In the genomic region with DNA sequence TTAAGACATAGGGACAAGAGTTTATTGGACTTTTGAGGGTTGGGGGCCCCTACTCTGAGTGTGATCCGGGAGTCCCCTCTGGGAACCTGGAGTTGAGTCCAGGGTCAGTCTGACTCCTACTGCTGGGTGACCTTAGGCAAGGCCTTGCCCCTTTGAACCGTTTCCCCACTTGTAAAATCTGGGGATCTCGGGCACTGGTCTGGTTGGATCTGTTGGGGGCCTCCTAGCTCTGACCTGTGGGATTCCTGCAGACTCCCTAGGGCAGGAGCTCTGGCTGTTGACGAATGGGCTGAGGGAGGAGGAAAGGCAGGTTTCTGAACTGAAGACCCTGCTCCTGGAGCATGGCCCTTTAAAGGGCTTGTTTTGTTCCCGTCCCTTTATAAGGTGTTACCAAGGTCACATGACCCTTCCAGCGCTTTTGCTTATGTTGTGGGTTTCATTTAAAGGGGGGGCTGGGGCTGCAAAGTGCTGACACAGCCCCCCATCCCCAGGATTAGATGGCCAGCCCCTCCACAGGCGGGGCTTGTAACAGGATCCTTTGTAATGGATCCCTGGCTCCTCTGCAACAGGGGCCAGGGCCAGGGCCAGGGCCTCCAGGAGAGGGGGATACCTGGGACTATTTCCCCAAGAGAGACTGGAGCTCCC, we compare ENCODE assay signal across 17 cellular contexts. TPM values are rescaled to one million over a fixed set of nuclear protein-coding genes. Genes with fewer than 3 reads are reported as not detected.
DNase-seq lines count a peak whose midpoint lies in the region; ATAC-seq and TF ChIP-seq lines count a peak whose summit lies in the region.
"Had no signal": no experiment of that assay in that cellular context is flagged by ENCODE, and none has a peak within 500 bp of the region (broad histone marks: within the 10 kb centered on the region; RNA-seq: fewer than 3 reads in every experiment).

No MANE protein-coding gene starts in this region.

- no peak overlapping the region for H2BK5ac ChIP-seq in mesendoderm (ENCODE audit: low read length)

- TF ChIP-seq CTCF in colonic mucosa (IDR thresholded peaks at IDR 0.05) (no peak), upper lobe of right lung (IDR thresholded peaks at IDR 0.05) (no peak), Peyer's patch (IDR thresholded peaks at IDR 0.05) (no peak)

- no peak overlapping the region for H2BK120ac ChIP-seq in mesendoderm (ENCODE audit: low read depth, low read length)

- no peak overlapping the region for H2AK5ac ChIP-seq in mesendoderm (ENCODE audit: low read length)

- H2BK15ac ChIP-seq in mesendoderm (replicated peaks; ENCODE audit: low read depth): no peak overlapping the region

- H3K4me3 ChIP-seq in colonic mucosa (no peak overlapping the region), mesendoderm (ENCODE audit: low read length) (no peak overlapping the region), upper lobe of right lung (no peak overlapping the region), Peyer's patch (no peak overlapping the region)
- H3K4me3 ChIP-seq: sigmoid colon had no signal

- H3K79me1 ChIP-seq in mesendoderm (ENCODE audit: low read length): peaks cover 10% of the 10 kb centered on the region

- no CpG with 5 or more reads among the region's 7 CpGs for WGBS in mesendoderm (ENCODE audit: extremely low coverage, insufficient coverage, low lambda C conversion rate)

- H3K27me3 ChIP-seq in colonic mucosa (no peaks in the 10 kb centered on the region), mesendoderm (ENCODE audit: insufficient read depth, low read length, poor library complexity) (no peaks in the 10 kb centered on the region), upper lobe of right lung (no peaks in the 10 kb centered on the region), Peyer's patch (no peaks in the 10 kb centered on the region)
- H3K27me3 ChIP-seq: sigmoid colon had no signal

- H3K27ac ChIP-seq in colonic mucosa (no peak overlapping the region), mesendoderm (ENCODE audit: low read depth, low read length) (peak overlapping the region; percentile 10), upper lobe of right lung (no peak overlapping the region), Peyer's patch (peak overlapping the region in 2 of 4 donors; percentile 9 to 20)

- H3K23ac ChIP-seq in mesendoderm (ENCODE audit: low read length): no peak overlapping the region

- peak overlapping the region; percentile 92 for H3K4ac ChIP-seq in mesendoderm (ENCODE audit: low read depth, low read length)

- peak overlapping the region; percentile 55 for H3K4me2 ChIP-seq in mesendoderm (ENCODE audit: low read length)

- H3K56ac ChIP-seq in mesendoderm (ENCODE audit: low read length): peak overlapping the region; percentile 81

- H3K4me1 ChIP-seq in colonic mucosa (peaks cover 8% of the 10 kb centered on the region), mesendoderm (ENCODE audit: control insufficient read depth, low read depth, low read length) (peaks cover 18% of the 10 kb centered on the region), upper lobe of right lung (peaks cover 37% of the 10 kb centered on the region), Peyer's patch (peaks cover 0 to 37% (median 0%) of the 10 kb centered on the region in 4 donors)

- H3K36me3 ChIP-seq in colonic mucosa (peaks cover 4% of the 10 kb centered on the region), mesendoderm (ENCODE audit: control insufficient read depth, insufficient read depth, low read length) (peaks cover 2% of the 10 kb centered on the region), upper lobe of right lung (peaks cover 11% of the 10 kb centered on the region), Peyer's patch (peaks cover 0 to 38% (median 0%) of the 10 kb centered on the region in 3 donors)

- H3K18ac ChIP-seq in mesendoderm (ENCODE audit: low read length): peak overlapping the region; percentile 31

- DNase-seq in DMS 273 (lab: John Stamatoyannopoulos, UW; ENCODE audit: unreplicated experiment): peak; percentile 69
- no peak for DNase-seq in DMS 273 treated with DMSO at 0.1 percent for 48 hours (lab: John Stamatoyannopoulos, UW)
- peak; percentile 16 for DNase-seq in colonic mucosa
- DNase-seq in mesendoderm: no peak
- peak; percentile 43 for DNase-seq in upper lobe of right lung
- no peak for DNase-seq in Peyer's patch
- DNase-seq: 8988T; activated T-cell treated with anti-CD3 and anti-CD28 coated beads, Interleukin-2, amount 50 U/mL, for 72 hours; amygdala; CD8-positive, alpha-beta memory T cell; HFFc6; kidney glomerular epithelial cell; naive thymus-derived CD4-positive, alpha-beta T cell; sigmoid colon; T-cell had no signal

- no peak for TF ChIP-seq POLR2A in Peyer's patch (IDR thresholded peaks at IDR 0.05)

- no peak overlapping the region for H4K8ac ChIP-seq in mesendoderm (ENCODE audit: low read depth, low read length)

- H3K9me3 ChIP-seq in colonic mucosa (no peaks in the 10 kb centered on the region), upper lobe of right lung (no peaks in the 10 kb centered on the region), Peyer's patch (no peaks in the 10 kb centered on the region)
- H3K9me3 ChIP-seq: sigmoid colon had no signal

- H3K79me2 ChIP-seq in mesendoderm (ENCODE audit: control insufficient read depth, insufficient read depth, low read length): peaks cover 27% of the 10 kb centered on the region

- intact Hi-C loops in colonic mucosa (cut with DNase I) (no loop called here), upper lobe of right lung (cut with DNase I) (no loop called here)

- H4K5ac ChIP-seq in mesendoderm (ENCODE audit: low read length): no peak overlapping the region

- no peak for ATAC-seq in upper lobe of right lung
- ATAC-seq in GM19452 (IDR thresholded peaks at IDR 0.05; ENCODE audit: unreplicated experiment): no peak
- ATAC-seq in GM21381 (IDR thresholded peaks at IDR 0.05; ENCODE audit: unreplicated experiment): no peak
- ATAC-seq: naive thymus-derived CD4-positive, alpha-beta T cell; T-cell had no signal

- peak overlapping the region in 1 of 2 donors; percentile 19 for H3K9ac ChIP-seq in colonic mucosa (ENCODE audit: low read depth in 2 of 2, low read length in 2 of 2)
- H3K9ac ChIP-seq in mesendoderm (ENCODE audit: low read length): peak overlapping the region; percentile 64

RNA-seq across cellular contexts. Expression of a gene that starts 50.7 kb away (rescaled TPM):
- 100 to 1,000 TPM in 1 of 2 donors, 10 to 100 TPM in 1; 60.2 to 116 TPM for total RNA-seq in colonic mucosa
- polyA plus RNA-seq in mesendoderm (2013, experiment 1 of 2): 217 TPM
- polyA plus RNA-seq in mesendoderm (2013, experiment 2 of 2): 220 TPM
- total RNA-seq in upper lobe of right lung: 111 TPM
- total RNA-seq in Peyer's patch: 10 to 100 TPM; 29.6 to 93.3 (median 50.4) TPM

RNA-seq across cellular contexts. Expression of a gene that starts 51.0 kb away (rescaled TPM):
- total RNA-seq in colonic mucosa (10 to 100 TPM; 19.0 to 24.9 TPM), upper lobe of right lung (34.9 TPM), Peyer's patch (100 to 1,000 TPM in 1 of 4 donors, 10 to 100 TPM in 3; 44.3 to 178 (median 58.1) TPM)
- 15.2 TPM for polyA plus RNA-seq in mesendoderm (2013, experiment 1 of 2)
- polyA plus RNA-seq in mesendoderm (2013, experiment 2 of 2): 15.5 TPM

Comparison
In these comparisons a context has a peak if more than half of its experiments do, and no peak if none do; other contexts are left out.
1. DNase-seq: peak in DMS 273 (single experiment), colonic mucosa (single experiment) and upper lobe of right lung (single experiment); none in DMS 273 treated with DMSO at 0.1 percent for 48 hours (single experiment), mesendoderm (single experiment) and Peyer's patch (0 of 3).